In the genomic region with DNA sequence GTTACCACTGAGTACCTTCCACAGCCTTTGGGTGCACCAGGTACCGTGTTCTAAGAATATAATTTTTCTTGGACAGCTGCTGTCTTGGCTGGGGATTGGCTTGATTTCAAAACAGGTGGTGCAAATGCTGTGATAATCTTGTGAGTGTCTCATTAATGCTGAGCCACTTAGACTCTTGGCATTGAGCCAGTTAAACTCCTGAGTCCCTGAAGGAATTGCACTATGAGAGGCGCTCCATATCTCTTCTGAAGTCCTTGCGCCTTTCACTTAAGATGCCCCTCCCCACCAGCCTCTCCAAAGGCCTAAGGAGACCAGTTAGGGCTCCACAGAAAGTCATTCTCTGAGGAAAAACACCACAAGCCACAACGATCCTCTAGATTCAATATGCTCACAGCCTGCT, we compare ENCODE assay signal across 24 cellular contexts. TPM values are rescaled to one million over a fixed set of nuclear protein-coding genes. Genes with fewer than 3 reads are reported as not detected.
DNase-seq lines count a peak whose midpoint lies in the region; ATAC-seq and TF ChIP-seq lines count a peak whose summit lies in the region.
"Had no signal": no experiment of that assay in that cellular context is flagged by ENCODE, and none has a peak within 500 bp of the region (broad histone marks: within the 10 kb centered on the region; RNA-seq: fewer than 3 reads in every experiment).

No MANE protein-coding gene starts in this region.

- no peaks in the 10 kb centered on the region for H3K27me3 Mint-ChIP-seq in activated naive CD4-positive, alpha-beta T cell treated with anti-CD3 and anti-CD28 coated beads for 36 hours (ENCODE audit: low read depth)
- H3K27me3 Mint-ChIP-seq: naive B cell had no signal

- no peak overlapping the region for H3K4me3 ChIP-seq in cardiac muscle cell
- no peak overlapping the region for H3K4me3 ChIP-seq in right cardiac atrium (ENCODE audit: low read length)
- H3K4me3 ChIP-seq in lower lobe of right lung, result no peak overlapping the region
- H3K4me3 ChIP-seq in upper lobe of right lung, result no peak overlapping the region
- no peak overlapping the region for H3K4me3 ChIP-seq in breast epithelium
- H3K4me3 ChIP-seq: dorsolateral prefrontal cortex, Peyer's patch, right atrium auricular region, SJSA1, suprapubic skin had no signal

- no peak for ATAC-seq in right cardiac atrium
- ATAC-seq in lower lobe of right lung, result peak; percentile 60 to 75
- peak; percentile 61 for ATAC-seq in upper lobe of right lung
- ATAC-seq: foreskin keratinocyte had no signal

- intact Hi-C loops in right cardiac atrium (cut with DNase I), result no loop called here
- intact Hi-C loops in lower lobe of right lung (cut with DNase I), result loop anchor here (10.0 kb wide), 1 partner anchor 185 kb away; no protein-coding TSS in a partner anchor
- intact Hi-C loops in upper lobe of right lung (cut with DNase I), result no loop called here
- intact Hi-C loops in breast epithelium (cut with DNase I; ENCODE audit: low total_unique reads), result no loop called here
- intact Hi-C loops in activated naive CD4-positive, alpha-beta T cell treated with anti-CD3 and anti-CD28 coated beads for 36 hours (cut with micrococcal nuclease), result loop anchor here (5.0 kb wide), 1 partner anchor 272 kb away; no protein-coding TSS in a partner anchor

- H3K27ac Mint-ChIP-seq in activated naive CD4-positive, alpha-beta T cell treated with anti-CD3 and anti-CD28 coated beads for 36 hours, result no peak overlapping the region

- POLR2A ChIA-PET in RWPE1 (lab: Yijun Ruan, JAX; ENCODE audit: low non-redundant PET), result no interaction called here

- H3K9me3 ChIP-seq in cardiac muscle cell (ENCODE audit: low read depth) (no peaks in the 10 kb centered on the region), right cardiac atrium (ENCODE audit: control insufficient read depth, low read length) (no peaks in the 10 kb centered on the region), lower lobe of right lung (no peaks in the 10 kb centered on the region), upper lobe of right lung (no peaks in the 10 kb centered on the region), breast epithelium (no peaks in the 10 kb centered on the region)
- H3K9me3 ChIP-seq: Peyer's patch, right atrium auricular region, SJSA1, suprapubic skin had no signal

- H3K4me1 ChIP-seq in cardiac muscle cell (ENCODE audit: low read depth) (peaks cover 15% of the 10 kb centered on the region), right cardiac atrium (ENCODE audit: control insufficient read depth, insufficient read depth, low read length) (no peaks in the 10 kb centered on the region), lower lobe of right lung (peaks cover 52% of the 10 kb centered on the region), upper lobe of right lung (peaks cover 42% of the 10 kb centered on the region), breast epithelium (no peaks in the 10 kb centered on the region)

- H3K9me3 Mint-ChIP-seq in activated naive CD4-positive, alpha-beta T cell treated with anti-CD3 and anti-CD28 coated beads for 36 hours, result peaks cover 11% of the 10 kb centered on the region

- H3K27me3 ChIP-seq in cardiac muscle cell (no peaks in the 10 kb centered on the region), right cardiac atrium (ENCODE audit: control insufficient read depth, insufficient read depth) (no peaks in the 10 kb centered on the region), lower lobe of right lung (ENCODE audit: low read depth) (no peaks in the 10 kb centered on the region), upper lobe of right lung (no peaks in the 10 kb centered on the region), breast epithelium (no peaks in the 10 kb centered on the region)
- H3K27me3 ChIP-seq: dorsolateral prefrontal cortex, foreskin keratinocyte, Peyer's patch, right atrium auricular region, SJSA1, suprapubic skin had no signal

- peaks cover 28% of the 10 kb centered on the region for H3K36me3 Mint-ChIP-seq in activated naive CD4-positive, alpha-beta T cell treated with anti-CD3 and anti-CD28 coated beads for 36 hours (ENCODE audit: low read depth)

- H3K4me3 Mint-ChIP-seq in activated naive CD4-positive, alpha-beta T cell treated with anti-CD3 and anti-CD28 coated beads for 36 hours, result no peak overlapping the region
- H3K4me3 Mint-ChIP-seq: naive B cell had no signal

- H3K4me1 Mint-ChIP-seq in activated naive CD4-positive, alpha-beta T cell treated with anti-CD3 and anti-CD28 coated beads for 36 hours (ENCODE audit: low read depth), result peaks cover 22% of the 10 kb centered on the region

- 91% methylated on average over 4 of the region's 4 CpGs for whole genome bisulfite sequencing in right cardiac atrium

- TF ChIP-seq POLR2A in breast epithelium (IDR thresholded peaks at IDR 0.05), result no peak

- CTCF ChIA-PET in RWPE1 (lab: Yijun Ruan, JAX), result interaction anchor here (0.6 to 0.7 kb wide), 2 partner anchors 145 to 175 kb away, joined by 3 to 8 read pairs; no protein-coding TSS in a partner anchor
- CTCF ChIA-PET in activated naive CD4-positive, alpha-beta T cell treated with anti-CD3 and anti-CD28 coated beads for 36 hours (lab: Charles Lee), result interaction anchor here (0.5 to 2.5 kb wide), 9 partner anchors 10 to 262 kb away, joined by 3 to 12 read pairs (median 5); no protein-coding TSS in a partner anchor

- H3K36me3 ChIP-seq in cardiac muscle cell (no peaks in the 10 kb centered on the region), lower lobe of right lung (peaks cover 8% of the 10 kb centered on the region), upper lobe of right lung (no peaks in the 10 kb centered on the region), breast epithelium (no peaks in the 10 kb centered on the region)

- DNase-seq in cardiac muscle cell (ENCODE audit: low read depth in 1 of 2, low spot score in 1 of 2) (peak in 1 of 2 donors; percentile 52), right cardiac atrium (no peak), RWPE1 (ENCODE audit: low spot score) (no peak), lower lobe of right lung (peak; percentile 55), upper lobe of right lung (no peak), breast epithelium (ENCODE audit: low spot score in 2 of 2) (no peak), NCI-H526 treated with DMSO at 0.1 percent for 48 hours (lab: John Stamatoyannopoulos, UW) (no peak)
- DNase-seq in activated naive CD4-positive, alpha-beta T cell treated with anti-CD3 and anti-CD28 coated beads for 36 hours, result no peak
- DNase-seq: activated gamma-delta T cell treated with Interleukin-2 at 50 U/mL for 16 hours, amniotic stem cell, C1 segment of cervical spinal cord, caudate nucleus, DMS153, dorsolateral prefrontal cortex, foreskin keratinocyte, hippocampal formation, KBM-7, naive B cell, NCI-H2081, Peyer's patch, T-helper 2 cell had no signal

- TF ChIP-seq CTCF in cardiac muscle cell (IDR thresholded peaks at IDR 0.05; ENCODE audit: low read depth, low read length) (no peak), RWPE1 (conservative IDR thresholded peaks at IDR 0.05; ENCODE audit: low read depth) (no peak), lower lobe of right lung (IDR thresholded peaks at IDR 0.05) (no peak), upper lobe of right lung (IDR thresholded peaks at IDR 0.05) (no peak), breast epithelium (IDR thresholded peaks at IDR 0.05) (no peak)

- H3K27ac ChIP-seq in cardiac muscle cell (peak overlapping the region; percentile 5), right cardiac atrium (ENCODE audit: low read length) (no peak overlapping the region), RWPE1 (peak overlapping the region; percentile 52; the same call in 1 of the 2 replicates), lower lobe of right lung (no peak overlapping the region), upper lobe of right lung (no peak overlapping the region), breast epithelium (no peak overlapping the region)
- H3K27ac ChIP-seq: dorsolateral prefrontal cortex, foreskin keratinocyte, Peyer's patch, right atrium auricular region, SJSA1, suprapubic skin had no signal

RNA-seq across cellular contexts. Expression of a gene that starts 51.0 kb away (rescaled TPM):
- total RNA-seq in cardiac muscle cell (25.2 and 32.3 TPM in 2 replicates), right cardiac atrium (10 to 100 TPM; 44.8 to 68.3 (median 47.4) TPM), lower lobe of right lung (148 TPM), upper lobe of right lung (125 TPM), breast epithelium (10 to 100 TPM; 31.8 to 65.3 (median 42.3) TPM)
- polyA plus RNA-seq in cardiac muscle cell (17.2 and 24.2 TPM in 2 replicates), right cardiac atrium (5.0 TPM)
- 10 to 100 TPM; 22.6 to 23.2 TPM for total RNA-seq in activated naive CD4-positive, alpha-beta T cell treated with anti-CD3 and anti-CD28 coated beads for 36 hours

Comparison
In these comparisons a context has a peak if more than half of its experiments do, and no peak if none do; other contexts are left out.
1. H3K27ac ChIP-seq: peak in cardiac muscle cell (single experiment) and RWPE1 (single experiment); none in right cardiac atrium (single experiment), lower lobe of right lung (single experiment), upper lobe of right lung (single experiment) and breast epithelium (0 of 2).
2. ATAC-seq: peak in lower lobe of right lung (2 of 2) and upper lobe of right lung (single experiment); none in right cardiac atrium (0 of 2).
3. intact Hi-C loops: an anchor here in lower lobe of right lung (10.0 kb wide) and activated naive CD4-positive, alpha-beta T cell treated with anti-CD3 and anti-CD28 coated beads for 36 hours (5.0 kb wide); none called in right cardiac atrium, upper lobe of right lung and breast epithelium.